Comparison of ENCODE assay signal across 15 cellular contexts in genomic region chr4:127829014-127829413, GRCh38. TPM values are rescaled to one million over a fixed set of nuclear protein-coding genes. Genes with fewer than 3 reads are reported as not detected.
DNase-seq lines count a peak whose midpoint lies in the region; ATAC-seq and TF ChIP-seq lines count a peak whose summit lies in the region.
"Had no signal": no experiment of that assay in that cellular context is flagged by ENCODE, and none has a peak within 500 bp of the region (broad histone marks: within the 10 kb centered on the region; RNA-seq: fewer than 3 reads in every experiment).

No MANE protein-coding gene starts in this region.

- no peak for TF ChIP-seq POLR2A in stomach (IDR thresholded peaks at IDR 0.05)

- intact Hi-C loops in stomach (cut with DNase I; ENCODE audit: low total_unique reads) = no loop called here

- H3K4me3 ChIP-seq in stomach = no peak overlapping the region

- H3K4me1 ChIP-seq in stomach = no peaks in the 10 kb centered on the region

- peaks cover 4% of the 10 kb centered on the region for H3K27me3 Mint-ChIP-seq in activated T-cell treated with anti-CD3 and anti-CD28 coated beads, Interleukin-2, amount 50 U/mL, for 24 hours
- H3K27me3 Mint-ChIP-seq: brain had no signal

- H3K27me3 ChIP-seq in stomach = no peaks in the 10 kb centered on the region

- peaks cover 0 to 21% (median 9%) of the 10 kb centered on the region in 4 donors for H3K36me3 ChIP-seq in stomach

- no peak for TF ChIP-seq CTCF in GM13976 (IDR thresholded peaks at IDR 0.05; ENCODE audit: borderline replicate concordance, control extremely low read depth, extremely low read depth, insufficient read depth, missing control alignments)
- no peak for TF ChIP-seq CTCF in stomach (IDR thresholded peaks at IDR 0.05)

- H3K4me1 Mint-ChIP-seq in activated T-cell treated with anti-CD3 and anti-CD28 coated beads, Interleukin-2, amount 50 U/mL, for 24 hours (ENCODE audit: low read depth) = no peaks in the 10 kb centered on the region
- H3K4me1 Mint-ChIP-seq: brain had no signal

- no peak for TF ChIP-seq EP300 in stomach (IDR thresholded peaks at IDR 0.05)

- no peaks in the 10 kb centered on the region for H3K9me3 Mint-ChIP-seq in activated T-cell treated with anti-CD3 and anti-CD28 coated beads, Interleukin-2, amount 50 U/mL, for 24 hours
- H3K9me3 Mint-ChIP-seq: brain had no signal

- ATAC-seq in GM19397 (IDR thresholded peaks at IDR 0.05; ENCODE audit: unreplicated experiment) (peak; percentile 67), HG02759 (IDR thresholded peaks at IDR 0.05; ENCODE audit: unreplicated experiment) (peak; percentile 84), HG03432 (IDR thresholded peaks at IDR 0.05; ENCODE audit: unreplicated experiment) (peak; percentile 88)

- H3K4me3 Mint-ChIP-seq in activated T-cell treated with anti-CD3 and anti-CD28 coated beads, Interleukin-2, amount 50 U/mL, for 24 hours = no peak overlapping the region
- H3K4me3 Mint-ChIP-seq: brain had no signal

- H3K9me3 ChIP-seq in stomach = no peaks in the 10 kb centered on the region

- no peak overlapping the region for H3K27ac ChIP-seq in stomach
- H3K27ac ChIP-seq: KMS-11 had no signal

- H3K36me3 Mint-ChIP-seq in activated T-cell treated with anti-CD3 and anti-CD28 coated beads, Interleukin-2, amount 50 U/mL, for 24 hours (ENCODE audit: low read depth) = no peaks in the 10 kb centered on the region

- DNase-seq in GM13976 (ENCODE audit: low spot score) (peak; percentile 47), NCI-H226 (no peak), stomach (no peak)
- no peak for DNase-seq in activated T-cell treated with anti-CD3 and anti-CD28 coated beads, Interleukin-2, amount 50 U/mL, for 24 hours
- no peak for DNase-seq in activated naive CD4-positive, alpha-beta T cell treated with anti-CD3 and anti-CD28 coated beads, Interleukin-2, amount 50 U/mL, for 16 hours
- DNase-seq: activated T-cell treated with anti-CD3 and anti-CD28 coated beads, Interleukin-2, amount 50 U/mL, for 1 hour; head of caudate nucleus; mammary epithelial cell; posterior cingulate gyrus; stimulated activated CD4-positive, alpha-beta T cell treated with anti-CD3 and anti-CD28 coated beads, Interleukin-2, amount 100 ng/mL, for 24 hours had no signal

- no peak overlapping the region for H3K27ac Mint-ChIP-seq in activated T-cell treated with anti-CD3 and anti-CD28 coated beads, Interleukin-2, amount 50 U/mL, for 24 hours
- H3K27ac Mint-ChIP-seq: brain had no signal

- in situ Hi-C loops in GM13976 (cut with MboI; ENCODE audit: low sequenced_read_pairs, unreplicated experiment) = no loop called here

RNA-seq across cellular contexts. Expression of gene HSPA4L, which starts 46.9 kb away (rescaled TPM):
- 10 to 100 TPM in 1 of 5 donors, 1 to 10 TPM in 3, under 1 TPM in 1; 0.87 to 17.0 (median 3.7) TPM for total RNA-seq in stomach
- 1 to 10 TPM in 2 of 3 donors, under 1 TPM in 1; 0.56 to 2.8 (median 1.2) TPM for polyA plus RNA-seq in stomach

RNA-seq across cellular contexts. Expression of gene PLK4, which starts 51.7 kb away (rescaled TPM):
- total RNA-seq in stomach = 10 to 100 TPM in 2 of 5 donors, 1 to 10 TPM in 3; 1.2 to 13.8 (median 9.9) TPM
- polyA plus RNA-seq in stomach = 1 to 10 TPM; 1.5 to 3.2 (median 2.0) TPM
